Comparison of ENCODE assay signal across 20 cellular contexts in genomic region chr16:67901734-67902133, GRCh38. TPM values are rescaled to one million over a fixed set of nuclear protein-coding genes. Genes with fewer than 3 reads are reported as not detected.
DNase-seq lines count a peak whose midpoint lies in the region; ATAC-seq, FAIRE-seq and TF ChIP-seq lines count a peak whose summit lies in the region.
"Had no signal": no experiment of that assay in that cellular context is flagged by ENCODE, and none has a peak within 500 bp of the region (broad histone marks: within the 10 kb centered on the region; RNA-seq: fewer than 3 reads in every experiment).

No MANE protein-coding gene starts in this region.

- H3K27me3 Mint-ChIP-seq in activated T-cell treated with anti-CD3 and anti-CD28 coated beads, Interleukin-2, amount 50 U/mL, for 24 hours, result no peaks in the 10 kb centered on the region
- no peaks in the 10 kb centered on the region for H3K27me3 Mint-ChIP-seq in activated naive CD4-positive, alpha-beta T cell treated with anti-CD3 and anti-CD28 coated beads, Interleukin-2, amount 10 ng/mL, durations not matched to agents 7 days and 5 days
- H3K27me3 Mint-ChIP-seq: CD4-positive, alpha-beta T cell had no signal

- no peak for TF ChIP-seq POLR2A in HepG2 (IDR thresholded peaks at IDR 0.05; ENCODE audit: insufficient read depth in 1 of 2, low read depth in 2 of 2, low read length in 2 of 2)

- no peaks in the 10 kb centered on the region for H3K9me3 ChIP-seq in HepG2 (ENCODE audit: low read length)
- H3K9me3 ChIP-seq in small intestine (ENCODE audit: control insufficient read depth, low read depth), result no peaks in the 10 kb centered on the region
- H3K9me3 ChIP-seq: A549, HAP-1 had no signal

- in situ Hi-C loops in HepG2 (cut with HindIII; ENCODE audit: extremely low pct_ligation_motif_present, low pct_unique_long_range_greater_than_20kb), result no loop called here

- WGBS in HepG2 (ENCODE audit: low lambda C conversion rate), result 60% methylated on average over 5 of the region's 5 CpGs
- WGBS in small intestine, 3 donors, result 48 to 81% (median 66%) methylated on average over 5 of the region's 5 CpGs

- CTCF ChIA-PET in HepG2 (lab: Yijun Ruan, JAX; ENCODE audit: low intra/inter-chr PET ratio, low total read pairs), result no interaction called here
- CTCF ChIA-PET in activated naive CD4-positive, alpha-beta T cell treated with anti-CD3 and anti-CD28 coated beads, Interleukin-2, amount 10 ng/mL, durations not matched to agents 7 days and 5 days (lab: Charles Lee), result interaction anchor here (1.0 to 1.3 kb wide), 2 partner anchors 18 to 229 kb away, joined by 3 read pairs; no protein-coding TSS in a partner anchor

- peak in 1 of 2 experiments; percentile 20; a peak in 1 of 4 replicates for TF ChIP-seq EP300 in HepG2 (IDR thresholded peaks at IDR 0.05; ENCODE audit: low read depth in 2 of 2, low read length in 2 of 2)
- no peak for TF ChIP-seq EP300 in HepG2 (CRISPR knock-in tag; IDR thresholded peaks at IDR 0.05; ENCODE audit: borderline replicate concordance)

- peaks cover 17% of the 10 kb centered on the region for H4K20me1 ChIP-seq in HepG2 (ENCODE audit: insufficient read depth, low read length)

- TF ChIP-seq RAD21 in HepG2 (CRISPR knock-in tag; IDR thresholded peaks at IDR 0.05), result no peak

- peaks cover 3 to 13% of the 10 kb centered on the region in 2 experiments; a peak in 4 of 5 replicates for H3K36me3 ChIP-seq in HepG2 (replicated peaks in 1 of 2; ENCODE audit: control insufficient read depth in 1 of 2, insufficient read depth in 2 of 2, low read length in 2 of 2)
- H3K36me3 ChIP-seq in small intestine (ENCODE audit: control insufficient read depth in 2 of 2, insufficient read depth in 2 of 2, low read length in 2 of 2), result no peaks in the 10 kb centered on the region
- H3K36me3 ChIP-seq: HAP-1 had no signal

- H3K9ac ChIP-seq in HepG2 (ENCODE audit: insufficient read depth, low read depth, low read length), result no peak overlapping the region
- H3K9ac ChIP-seq: GM23248 had no signal

- H3K9me3 Mint-ChIP-seq in activated T-cell treated with anti-CD3 and anti-CD28 coated beads, Interleukin-2, amount 50 U/mL, for 24 hours, result no peaks in the 10 kb centered on the region
- no peaks in the 10 kb centered on the region for H3K9me3 Mint-ChIP-seq in activated naive CD4-positive, alpha-beta T cell treated with anti-CD3 and anti-CD28 coated beads, Interleukin-2, amount 10 ng/mL, durations not matched to agents 7 days and 5 days
- H3K9me3 Mint-ChIP-seq: CD4-positive, alpha-beta T cell had no signal

- no peaks in the 10 kb centered on the region for H3K27me3 ChIP-seq in HepG2 (ENCODE audit: control insufficient read depth in 1 of 2, insufficient read depth in 2 of 2, low read length in 2 of 2)
- no peaks in the 10 kb centered on the region for H3K27me3 ChIP-seq in small intestine (ENCODE audit: control insufficient read depth in 2 of 2, insufficient read depth in 2 of 2, low read length in 2 of 2)

- no peak overlapping the region for H2AFZ ChIP-seq in HepG2 (ENCODE audit: low read length)
- H2AFZ ChIP-seq: GM23248 had no signal

- peaks cover 20% of the 10 kb centered on the region for H3K4me1 Mint-ChIP-seq in activated T-cell treated with anti-CD3 and anti-CD28 coated beads, Interleukin-2, amount 50 U/mL, for 24 hours (ENCODE audit: low read depth)
- H3K4me1 Mint-ChIP-seq in activated naive CD4-positive, alpha-beta T cell treated with anti-CD3 and anti-CD28 coated beads, Interleukin-2, amount 10 ng/mL, durations not matched to agents 7 days and 5 days, result peaks cover 9% of the 10 kb centered on the region

- TF ChIP-seq CTCF in HepG2 (CRISPR knock-in tag; IDR thresholded peaks at IDR 0.05), result no peak

- FAIRE-seq in HepG2 (lab: Jason Lieb, UNC) (peak; percentile 90), small intestine (lab: Jason Lieb, UNC) (no peak)
- FAIRE-seq: A549, GM19239 had no signal

- H3K27ac Mint-ChIP-seq in activated T-cell treated with anti-CD3 and anti-CD28 coated beads, Interleukin-2, amount 50 U/mL, for 24 hours, result peak overlapping the region; percentile 14
- no peak overlapping the region for H3K27ac Mint-ChIP-seq in activated naive CD4-positive, alpha-beta T cell treated with anti-CD3 and anti-CD28 coated beads, Interleukin-2, amount 10 ng/mL, durations not matched to agents 7 days and 5 days
- H3K27ac Mint-ChIP-seq: CD4-positive, alpha-beta T cell had no signal

- peak; percentile 58 for ATAC-seq in HepG2
- ATAC-seq in GM19324 (IDR thresholded peaks at IDR 0.05; ENCODE audit: low FRiP score, unreplicated experiment), result no peak
- ATAC-seq: A549 had no signal

- H3K4me3 Mint-ChIP-seq in activated T-cell treated with anti-CD3 and anti-CD28 coated beads, Interleukin-2, amount 50 U/mL, for 24 hours, result no peak overlapping the region
- no peak overlapping the region for H3K4me3 Mint-ChIP-seq in activated naive CD4-positive, alpha-beta T cell treated with anti-CD3 and anti-CD28 coated beads, Interleukin-2, amount 10 ng/mL, durations not matched to agents 7 days and 5 days
- H3K4me3 Mint-ChIP-seq: CD4-positive, alpha-beta T cell had no signal

- H3K36me3 Mint-ChIP-seq in activated T-cell treated with anti-CD3 and anti-CD28 coated beads, Interleukin-2, amount 50 U/mL, for 24 hours (ENCODE audit: low read depth), result peaks cover 19% of the 10 kb centered on the region
- peaks cover 5% of the 10 kb centered on the region for H3K36me3 Mint-ChIP-seq in activated naive CD4-positive, alpha-beta T cell treated with anti-CD3 and anti-CD28 coated beads, Interleukin-2, amount 10 ng/mL, durations not matched to agents 7 days and 5 days

- no peak overlapping the region for H3K27ac ChIP-seq in HepG2 (ENCODE audit: extremely low read length, insufficient read depth, low read length)
- H3K27ac ChIP-seq in small intestine (ENCODE audit: low read depth in 1 of 2, low read length in 1 of 2), result no peak overlapping the region
- H3K27ac ChIP-seq: 22Rv1, A549, C4-2B, GM23248 had no signal

- no peak for DNase-seq in activated T-cell treated with anti-CD3 and anti-CD28 coated beads, Interleukin-2, amount 50 U/mL, for 24 hours
- DNase-seq in activated T-cell treated with anti-CD3 and anti-CD28 coated beads, Interleukin-2, amount 50 U/mL, for 1 hour, result no peak
- DNase-seq in HepG2 (ENCODE audit: low spot score) (peak; percentile 59), small intestine (peak; percentile 30)
- no peak for DNase-seq in stimulated activated CD8-positive, alpha-beta memory T cell treated with anti-CD3 and anti-CD28 coated beads, Interleukin-4, amount 100 ng/mL, for 48 hours
- DNase-seq in activated naive CD4-positive, alpha-beta T cell treated with anti-CD3 and anti-CD28 coated beads, Interleukin-2, amount 10 ng/mL, durations not matched to agents 7 days and 5 days, result no peak
- DNase-seq: AML-193; CD4-positive, alpha-beta T cell; DMS153; DMS79; GDM1; GM23248 had no signal

- H3K4me1 ChIP-seq in HepG2 (ENCODE audit: insufficient read depth, low read length) (peaks cover 39% of the 10 kb centered on the region), small intestine (ENCODE audit: control insufficient read depth in 2 of 2, insufficient read depth in 1 of 2, low read depth in 1 of 2, low read length in 1 of 2) (peaks cover 4 to 5% of the 10 kb centered on the region in 2 donors)
- H3K4me1 ChIP-seq: A549, HAP-1 had no signal

- peaks cover 15% of the 10 kb centered on the region for H3K79me2 ChIP-seq in HepG2 (ENCODE audit: insufficient read depth, low read length)

- no peak overlapping the region; the same call in 1 of the 2 replicates for H3K4me2 ChIP-seq in HepG2 (ENCODE audit: low read depth, low read length)
- H3K4me2 ChIP-seq: A549 had no signal

- BruUV-seq in HepG2 (replicated peaks; lab: Mats Ljungman, UMichigan), result no TSS peak

- intact Hi-C loops in HepG2 (cut with micrococcal nuclease; ENCODE audit: unreplicated experiment), result no loop called here

- POLR2A ChIA-PET in HepG2 (lab: Yijun Ruan, JAX), result no interaction called here

- H3K4me3 ChIP-seq in HepG2 (replicated peaks in 1 of 3; ENCODE audit: insufficient read depth in 1 of 3, low read depth in 2 of 3, low read length in 3 of 3) (no peak overlapping the region), small intestine (ENCODE audit: low read depth in 1 of 2, low read length in 2 of 2) (no peak overlapping the region)
- H3K4me3 ChIP-seq: A549, GM23248, HAP-1 had no signal

RNA-seq across cellular contexts. Expression of gene PSKH1, which starts 8.7 kb away (rescaled TPM):
- 8.4 and 12.9 TPM in 2 replicates for total RNA-seq in HepG2 (2016; rRNA removed; fragmentation: Illumina TruSeq; extraction: Trizol)
- 19.3 and 21.7 TPM in 2 replicates for total RNA-seq in HepG2 (2016; cell fraction: cytosol; rRNA removed; fragmentation: Illumina TruSeq; extraction: Trizol; ENCODE audit: low read depth)
- total RNA-seq in HepG2 (2016; cell fraction: insoluble cytoplasmic fraction; rRNA removed; fragmentation: Illumina TruSeq; extraction: Trizol), result 11.2 and 11.8 TPM in 2 replicates
- total RNA-seq in HepG2 (2016; cell fraction: membrane; rRNA removed; fragmentation: Illumina TruSeq; extraction: Trizol), result 29.0 and 30.2 TPM in 2 replicates
- 10.0 and 11.3 TPM in 2 replicates for total RNA-seq in HepG2 (2016; cell fraction: nucleus; rRNA removed; fragmentation: Illumina TruSeq; extraction: Trizol)
- polyA plus RNA-seq in HepG2 (2011; rRNA removed), result 19.1 and 45.7 TPM in 2 replicates
- polyA plus RNA-seq in HepG2 (2011; cell fraction: cytosol; rRNA removed), result 25.6 and 28.0 TPM in 2 replicates
- 28.8 and 29.7 TPM in 2 replicates for polyA plus RNA-seq in HepG2 (2011; cell fraction: nucleus; rRNA removed)
- polyA plus RNA-seq in HepG2 (2012), result 18.9 and 23.9 TPM in 2 replicates
- polyA plus RNA-seq in HepG2 (2016; cell fraction: cytosol; fragmentation: Illumina TruSeq; extraction: Trizol; ENCODE audit: low read depth), result 17.3 and 28.4 TPM in 2 replicates
- 25.1 and 27.8 TPM in 2 replicates for polyA plus RNA-seq in HepG2 (2016; cell fraction: insoluble cytoplasmic fraction; fragmentation: Illumina TruSeq; extraction: Trizol; ENCODE audit: low read depth)
- 46.7 and 49.0 TPM in 2 replicates for polyA plus RNA-seq in HepG2 (2016; cell fraction: membrane; fragmentation: Illumina TruSeq; extraction: Trizol; ENCODE audit: low read depth)
- 19.1 and 27.5 TPM in 2 replicates for polyA plus RNA-seq in HepG2 (2016; cell fraction: nucleus; fragmentation: Illumina TruSeq; extraction: Trizol; ENCODE audit: insufficient read depth, low read depth)
- 49.1 and 87.7 TPM in 2 replicates for polyA minus RNA-seq in HepG2 (2011; rRNA and poly(A)+ RNA removed; ENCODE audit: low replicate concordance)
- polyA minus RNA-seq in HepG2 (2011; cell fraction: cytosol; rRNA and poly(A)+ RNA removed), result 17.5 and 18.7 TPM in 2 replicates
- 16.0 and 20.4 TPM in 2 replicates for polyA minus RNA-seq in HepG2 (2011; cell fraction: nucleus; rRNA and poly(A)+ RNA removed)
- polyA plus RNA-seq in small intestine, result 10 to 100 TPM; 13.8 to 28.4 (median 18.8) TPM

RNA-seq across cellular contexts. Expression of gene NRN1L, which starts 17.0 kb away (rescaled TPM):
- 0.53 TPM in 1 of 2 replicates, not detected in the other for total RNA-seq in HepG2 (2016; rRNA removed; fragmentation: Illumina TruSeq; extraction: Trizol)
- not detected in 2 replicates for total RNA-seq in HepG2 (2016; cell fraction: cytosol; rRNA removed; fragmentation: Illumina TruSeq; extraction: Trizol; ENCODE audit: low read depth)
- 0.24 TPM in 1 of 2 replicates, not detected in the other for total RNA-seq in HepG2 (2016; cell fraction: insoluble cytoplasmic fraction; rRNA removed; fragmentation: Illumina TruSeq; extraction: Trizol)
- 0.38 TPM in 1 of 2 replicates, not detected in the other for total RNA-seq in HepG2 (2016; cell fraction: membrane; rRNA removed; fragmentation: Illumina TruSeq; extraction: Trizol)
- not detected in 2 replicates for total RNA-seq in HepG2 (2016; cell fraction: nucleus; rRNA removed; fragmentation: Illumina TruSeq; extraction: Trizol)
- polyA plus RNA-seq in HepG2 (2011; rRNA removed) (1.2 and 1.3 TPM in 2 replicates), small intestine (1 to 10 TPM in 2 of 3 donors, under 1 TPM in 1; 0.69 to 6.0 (median 2.4) TPM)
- 0.33 and 0.93 TPM in 2 replicates for polyA plus RNA-seq in HepG2 (2011; cell fraction: cytosol; rRNA removed)
- polyA plus RNA-seq in HepG2 (2011; cell fraction: nucleus; rRNA removed), result 11.7 and 16.3 TPM in 2 replicates
- polyA plus RNA-seq in HepG2 (2012), result 0.90 and 2.0 TPM in 2 replicates
- polyA plus RNA-seq in HepG2 (2016; cell fraction: cytosol; fragmentation: Illumina TruSeq; extraction: Trizol; ENCODE audit: low read depth), result 0.19 TPM in 1 of 2 replicates, not detected in the other
- polyA plus RNA-seq in HepG2 (2016; cell fraction: insoluble cytoplasmic fraction; fragmentation: Illumina TruSeq; extraction: Trizol; ENCODE audit: low read depth), result not detected in 2 replicates
- not detected in 2 replicates for polyA plus RNA-seq in HepG2 (2016; cell fraction: membrane; fragmentation: Illumina TruSeq; extraction: Trizol; ENCODE audit: low read depth)
- 1.4 and 1.9 TPM in 2 replicates for polyA plus RNA-seq in HepG2 (2016; cell fraction: nucleus; fragmentation: Illumina TruSeq; extraction: Trizol; ENCODE audit: insufficient read depth, low read depth)
- polyA minus RNA-seq in HepG2 (2011; rRNA and poly(A)+ RNA removed; ENCODE audit: low replicate concordance), result 0.86 TPM in 1 of 2 replicates, not detected in the other
- not detected in 2 replicates for polyA minus RNA-seq in HepG2 (2011; cell fraction: cytosol; rRNA and poly(A)+ RNA removed)
- polyA minus RNA-seq in HepG2 (2011; cell fraction: nucleus; rRNA and poly(A)+ RNA removed), result not detected in 2 replicates
- total RNA-seq: Daoy, GM23248, H4 had no signal
- polyA plus RNA-seq: GM23248 had no signal

RNA-seq across cellular contexts. Expression of gene EDC4, which starts 28.9 kb away (rescaled TPM):
- total RNA-seq in HepG2 (2016; rRNA removed; fragmentation: Illumina TruSeq; extraction: Trizol), result 53.4 and 59.1 TPM in 2 replicates
- 3.4 and 6.4 TPM in 2 replicates for total RNA-seq in HepG2 (2016; cell fraction: cytosol; rRNA removed; fragmentation: Illumina TruSeq; extraction: Trizol; ENCODE audit: low read depth)
- 49.7 and 63.5 TPM in 2 replicates for total RNA-seq in HepG2 (2016; cell fraction: insoluble cytoplasmic fraction; rRNA removed; fragmentation: Illumina TruSeq; extraction: Trizol)
- total RNA-seq in HepG2 (2016; cell fraction: membrane; rRNA removed; fragmentation: Illumina TruSeq; extraction: Trizol), result 14.5 and 17.3 TPM in 2 replicates
- 56.7 and 57.8 TPM in 2 replicates for total RNA-seq in HepG2 (2016; cell fraction: nucleus; rRNA removed; fragmentation: Illumina TruSeq; extraction: Trizol)
- 51.4 and 65.8 TPM in 2 replicates for polyA plus RNA-seq in HepG2 (2011; rRNA removed)
- polyA plus RNA-seq in HepG2 (2011; cell fraction: cytosol; rRNA removed), result 31.1 and 42.0 TPM in 2 replicates
- polyA plus RNA-seq in HepG2 (2011; cell fraction: nucleus; rRNA removed), result 315 and 402 TPM in 2 replicates
- polyA plus RNA-seq in HepG2 (2012), result 35.8 and 45.8 TPM in 2 replicates
- 3.8 and 5.4 TPM in 2 replicates for polyA plus RNA-seq in HepG2 (2016; cell fraction: cytosol; fragmentation: Illumina TruSeq; extraction: Trizol; ENCODE audit: low read depth)
- polyA plus RNA-seq in HepG2 (2016; cell fraction: insoluble cytoplasmic fraction; fragmentation: Illumina TruSeq; extraction: Trizol; ENCODE audit: low read depth), result 41.9 and 50.8 TPM in 2 replicates
- polyA plus RNA-seq in HepG2 (2016; cell fraction: membrane; fragmentation: Illumina TruSeq; extraction: Trizol; ENCODE audit: low read depth), result 4.5 and 8.2 TPM in 2 replicates
- polyA plus RNA-seq in HepG2 (2016; cell fraction: nucleus; fragmentation: Illumina TruSeq; extraction: Trizol; ENCODE audit: insufficient read depth, low read depth), result 159 and 172 TPM in 2 replicates
- 150 and 170 TPM in 2 replicates for polyA minus RNA-seq in HepG2 (2011; rRNA and poly(A)+ RNA removed; ENCODE audit: low replicate concordance)
- 37.8 and 44.5 TPM in 2 replicates for polyA minus RNA-seq in HepG2 (2011; cell fraction: cytosol; rRNA and poly(A)+ RNA removed)
- 61.0 and 65.3 TPM in 2 replicates for polyA minus RNA-seq in HepG2 (2011; cell fraction: nucleus; rRNA and poly(A)+ RNA removed)
- polyA plus RNA-seq in small intestine, result 10 to 100 TPM; 30.6 to 76.5 (median 50.8) TPM

RNA-seq across cellular contexts. Expression of gene CTRL, which starts 29.9 kb away (rescaled TPM):
- total RNA-seq in HepG2 (2016; rRNA removed; fragmentation: Illumina TruSeq; extraction: Trizol), result 1.1 and 2.7 TPM in 2 replicates
- 1.7 and 2.0 TPM in 2 replicates for total RNA-seq in HepG2 (2016; cell fraction: cytosol; rRNA removed; fragmentation: Illumina TruSeq; extraction: Trizol; ENCODE audit: low read depth)
- 1.9 and 2.5 TPM in 2 replicates for total RNA-seq in HepG2 (2016; cell fraction: insoluble cytoplasmic fraction; rRNA removed; fragmentation: Illumina TruSeq; extraction: Trizol)
- total RNA-seq in HepG2 (2016; cell fraction: membrane; rRNA removed; fragmentation: Illumina TruSeq; extraction: Trizol), result 2.8 and 4.0 TPM in 2 replicates
- total RNA-seq in HepG2 (2016; cell fraction: nucleus; rRNA removed; fragmentation: Illumina TruSeq; extraction: Trizol), result 2.4 and 3.4 TPM in 2 replicates
- 1.7 and 1.9 TPM in 2 replicates for polyA plus RNA-seq in HepG2 (2011; rRNA removed)
- 0.82 and 1.1 TPM in 2 replicates for polyA plus RNA-seq in HepG2 (2011; cell fraction: cytosol; rRNA removed)
- polyA plus RNA-seq in HepG2 (2011; cell fraction: nucleus; rRNA removed), result 8.1 and 10.3 TPM in 2 replicates
- polyA plus RNA-seq in HepG2 (2012), result 0.86 and 2.7 TPM in 2 replicates
- polyA plus RNA-seq in HepG2 (2016; cell fraction: cytosol; fragmentation: Illumina TruSeq; extraction: Trizol; ENCODE audit: low read depth), result 2.1 and 2.2 TPM in 2 replicates
- 0.96 and 3.6 TPM in 2 replicates for polyA plus RNA-seq in HepG2 (2016; cell fraction: insoluble cytoplasmic fraction; fragmentation: Illumina TruSeq; extraction: Trizol; ENCODE audit: low read depth)
- 1.7 and 2.4 TPM in 2 replicates for polyA plus RNA-seq in HepG2 (2016; cell fraction: membrane; fragmentation: Illumina TruSeq; extraction: Trizol; ENCODE audit: low read depth)
- 6.3 and 7.8 TPM in 2 replicates for polyA plus RNA-seq in HepG2 (2016; cell fraction: nucleus; fragmentation: Illumina TruSeq; extraction: Trizol; ENCODE audit: insufficient read depth, low read depth)
- 1.8 and 2.2 TPM in 2 replicates for polyA minus RNA-seq in HepG2 (2011; rRNA and poly(A)+ RNA removed; ENCODE audit: low replicate concordance)
- polyA minus RNA-seq in HepG2 (2011; cell fraction: cytosol; rRNA and poly(A)+ RNA removed), result not detected in 2 replicates
- polyA minus RNA-seq in HepG2 (2011; cell fraction: nucleus; rRNA and poly(A)+ RNA removed), result 0.90 and 2.0 TPM in 2 replicates
- polyA plus RNA-seq in small intestine, result 1 to 10 TPM; 1.4 to 6.7 (median 5.4) TPM
- total RNA-seq: GM23248 had no signal

RNA-seq across cellular contexts. Expression of gene PSMB10, which starts 34.9 kb away (rescaled TPM):
- 65.9 and 71.3 TPM in 2 replicates for total RNA-seq in HepG2 (2016; rRNA removed; fragmentation: Illumina TruSeq; extraction: Trizol)
- total RNA-seq in HepG2 (2016; cell fraction: cytosol; rRNA removed; fragmentation: Illumina TruSeq; extraction: Trizol; ENCODE audit: low read depth), result 135 and 146 TPM in 2 replicates
- 68.9 and 72.1 TPM in 2 replicates for total RNA-seq in HepG2 (2016; cell fraction: insoluble cytoplasmic fraction; rRNA removed; fragmentation: Illumina TruSeq; extraction: Trizol)
- 107 and 122 TPM in 2 replicates for total RNA-seq in HepG2 (2016; cell fraction: membrane; rRNA removed; fragmentation: Illumina TruSeq; extraction: Trizol)
- 28.4 and 28.5 TPM in 2 replicates for total RNA-seq in HepG2 (2016; cell fraction: nucleus; rRNA removed; fragmentation: Illumina TruSeq; extraction: Trizol)
- polyA plus RNA-seq in HepG2 (2011; rRNA removed), result 12.7 and 17.8 TPM in 2 replicates
- polyA plus RNA-seq in HepG2 (2011; cell fraction: cytosol; rRNA removed), result 15.3 and 32.0 TPM in 2 replicates
- 23.8 and 27.0 TPM in 2 replicates for polyA plus RNA-seq in HepG2 (2011; cell fraction: nucleus; rRNA removed)
- 20.6 and 20.8 TPM in 2 replicates for polyA plus RNA-seq in HepG2 (2012)
- 128 and 158 TPM in 2 replicates for polyA plus RNA-seq in HepG2 (2016; cell fraction: cytosol; fragmentation: Illumina TruSeq; extraction: Trizol; ENCODE audit: low read depth)
- polyA plus RNA-seq in HepG2 (2016; cell fraction: insoluble cytoplasmic fraction; fragmentation: Illumina TruSeq; extraction: Trizol; ENCODE audit: low read depth), result 65.0 and 66.8 TPM in 2 replicates
- 86.7 and 90.6 TPM in 2 replicates for polyA plus RNA-seq in HepG2 (2016; cell fraction: membrane; fragmentation: Illumina TruSeq; extraction: Trizol; ENCODE audit: low read depth)
- 32.5 and 33.1 TPM in 2 replicates for polyA plus RNA-seq in HepG2 (2016; cell fraction: nucleus; fragmentation: Illumina TruSeq; extraction: Trizol; ENCODE audit: insufficient read depth, low read depth)
- 16.1 and 17.6 TPM in 2 replicates for polyA minus RNA-seq in HepG2 (2011; rRNA and poly(A)+ RNA removed; ENCODE audit: low replicate concordance)
- 5.4 and 12.7 TPM in 2 replicates for polyA minus RNA-seq in HepG2 (2011; cell fraction: cytosol; rRNA and poly(A)+ RNA removed)
- 7.2 and 9.8 TPM in 2 replicates for polyA minus RNA-seq in HepG2 (2011; cell fraction: nucleus; rRNA and poly(A)+ RNA removed)
- 100 to 1,000 TPM; 197 to 354 (median 245) TPM for polyA plus RNA-seq in small intestine

Comparison
In these comparisons a context has a peak if more than half of its experiments do, and no peak if none do; other contexts are left out.
1. DNase-seq: peak in HepG2 (single experiment) and small intestine (single experiment); none in activated T-cell treated with anti-CD3 and anti-CD28 coated beads, Interleukin-2, amount 50 U/mL, for 24 hours (single experiment), activated T-cell treated with anti-CD3 and anti-CD28 coated beads, Interleukin-2, amount 50 U/mL, for 1 hour (single experiment), stimulated activated CD8-positive, alpha-beta memory T cell treated with anti-CD3 and anti-CD28 coated beads, Interleukin-4, amount 100 ng/mL, for 48 hours (single experiment) and activated naive CD4-positive, alpha-beta T cell treated with anti-CD3 and anti-CD28 coated beads, Interleukin-2, amount 10 ng/mL, durations not matched to agents 7 days and 5 days (single experiment).